ENCODE assay signal across 1 cellular context in the genomic region with DNA sequence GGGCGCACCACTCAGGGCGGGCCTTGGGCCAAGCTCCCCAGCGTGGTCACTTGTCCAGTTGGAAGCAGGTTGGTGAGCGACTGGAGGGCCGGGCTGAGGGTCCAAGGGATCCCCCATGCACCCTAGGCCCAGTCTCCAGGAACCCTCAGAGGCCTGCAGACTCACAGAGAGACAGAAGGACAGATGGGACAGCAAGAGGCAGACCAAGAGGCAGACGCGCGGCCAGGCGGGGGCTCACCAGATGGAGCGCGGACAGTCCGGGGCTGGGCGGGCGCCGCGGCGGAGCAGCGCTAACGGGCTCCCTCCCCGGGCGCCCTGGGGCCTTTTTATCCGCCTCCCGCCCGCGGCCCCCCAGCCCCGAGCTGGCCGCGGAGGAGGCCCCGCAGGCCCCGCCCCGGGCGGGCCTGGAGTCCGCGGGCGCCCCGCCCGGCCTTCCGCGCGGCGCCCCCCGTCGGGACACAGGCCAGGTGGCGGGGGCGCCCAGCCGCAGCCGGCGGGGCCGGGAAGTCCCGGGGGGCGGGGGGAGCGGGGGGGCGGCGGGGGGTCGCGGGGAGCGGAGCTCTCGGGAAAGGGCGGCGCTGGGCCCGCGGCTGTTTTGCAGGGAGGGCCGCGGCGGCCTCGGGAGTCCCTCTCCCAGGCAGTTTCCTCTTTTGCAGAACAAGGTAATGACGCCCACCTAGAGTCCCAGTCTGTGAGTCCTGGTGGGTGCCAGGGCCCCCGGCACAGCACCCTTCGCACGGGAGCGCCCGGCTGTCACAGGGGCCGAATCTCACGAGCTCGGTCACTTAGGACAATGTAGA.
TF ChIP-seq lines count a peak whose summit lies in the region.

A gene (minus strand): TSS at position 301 of the 800 bp plus-strand sequence. CDS start 5,175 bp downstream, outside the sequence.

TF ChIP-seq in endothelial cell of umbilical vein, 7 proteins besides CTCF, POLR2A, EP300 and RAD21 (continued from another document):
- TF ChIP-seq, protein P1, sequence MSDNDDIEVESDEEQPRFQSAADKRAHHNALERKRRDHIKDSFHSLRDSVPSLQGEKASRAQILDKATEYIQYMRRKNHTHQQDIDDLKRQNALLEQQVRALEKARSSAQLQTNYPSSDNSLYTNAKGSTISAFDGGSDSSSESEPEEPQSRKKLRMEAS (IDR thresholded peaks at IDR 0.05; ENCODE audit: insufficient read depth, insufficient read length): no peak
